ENCODE assay signal across 8 cellular contexts in the genomic region with DNA sequence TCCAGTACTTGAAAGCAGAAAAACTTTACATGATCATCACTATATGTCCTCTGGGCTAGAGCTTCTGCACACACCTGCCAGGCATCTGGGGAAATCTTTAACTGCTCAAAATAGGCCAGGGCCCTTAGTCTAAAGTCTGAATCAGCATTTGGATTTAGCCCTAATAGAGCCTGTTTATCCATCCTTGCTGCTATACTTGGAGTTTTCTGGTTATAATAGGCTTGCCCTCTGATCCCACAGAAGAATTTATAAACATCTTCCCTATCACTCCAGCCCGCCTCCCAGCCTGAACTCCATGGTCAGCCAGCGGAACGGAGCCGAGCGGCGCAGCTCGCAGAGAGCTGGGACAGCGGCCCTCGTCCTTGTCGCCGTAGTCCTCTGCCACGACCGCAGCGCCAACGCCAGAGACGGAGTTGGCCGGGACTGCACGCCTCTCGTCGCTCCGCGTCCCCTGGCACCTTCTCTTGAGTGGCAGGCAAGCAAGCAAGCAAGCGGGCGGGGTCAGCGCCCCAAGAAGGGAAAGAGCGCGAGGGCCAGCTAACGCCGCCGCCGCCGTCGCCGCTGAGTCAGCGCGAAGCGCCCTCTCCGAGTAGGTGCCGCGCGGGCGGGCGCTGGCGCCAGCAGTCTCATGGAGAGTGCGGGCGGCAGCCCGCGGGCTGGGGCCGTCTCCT. TPM values are rescaled to one million over a fixed set of nuclear protein-coding genes. Genes with fewer than 3 reads are reported as not detected.
DNase-seq lines count a peak whose midpoint lies in the region; TF ChIP-seq lines count a peak whose summit lies in the region.

No MANE protein-coding gene starts in this region.

- TF ChIP-seq POLR2A in ovary (IDR thresholded peaks at IDR 0.05): no peak
- TF ChIP-seq POLR2A in thyroid gland (IDR thresholded peaks at IDR 0.05): peak in 1 of 2 donors; percentile 73

- H3K4me1 ChIP-seq in BE2C (peaks cover 6% of the 10 kb centered on the region), HUES48 (ENCODE audit: control insufficient read depth, insufficient read depth, low read length) (no peaks in the 10 kb centered on the region), ovary (ENCODE audit: insufficient read depth) (no peaks in the 10 kb centered on the region), thyroid gland (peaks cover 0 to 23% of the 10 kb centered on the region in 2 donors)

- peak; percentile 92 for DNase-seq in BE2C
- peak; percentile 84 for DNase-seq in RKO (ENCODE audit: low spot score)
- peak; percentile 70 for DNase-seq in activated naive CD8-positive, alpha-beta T cell treated with anti-CD3 and anti-CD28 coated beads for 36 hours
- peak; percentile 93 for DNase-seq in cardiac septum (ENCODE audit: low spot score)
- peak; percentile 71 to 85 (median 79) for DNase-seq in ovary
- peak; percentile 97 to 98 for DNase-seq in thyroid gland
- no peak for DNase-seq in GM10266 (ENCODE audit: extremely low spot score)

- TF ChIP-seq EP300 in ovary (IDR thresholded peaks at IDR 0.05): no peak

- H3K4me3 ChIP-seq in BE2C (ENCODE audit: low read depth, low read length) (peak overlapping the region; percentile 60), HUES48 (ENCODE audit: low read depth, low read length) (peak overlapping the region; percentile 64), ovary (peak overlapping the region; percentile 64), thyroid gland (replicated peaks in 1 of 3) (peak overlapping the region in 1 of 3 donors; percentile 17)

- peaks cover 10% of the 10 kb centered on the region for H3K4me1 Mint-ChIP-seq in activated naive CD8-positive, alpha-beta T cell treated with anti-CD3 and anti-CD28 coated beads for 36 hours

- H3K9me3 Mint-ChIP-seq in activated naive CD8-positive, alpha-beta T cell treated with anti-CD3 and anti-CD28 coated beads for 36 hours: peaks cover 7% of the 10 kb centered on the region

- intact Hi-C loops in cardiac septum (cut with DNase I): no loop called here
- intact Hi-C loops in ovary (cut with DNase I): no loop called here
- intact Hi-C loops in thyroid gland (cut with DNase I): no loop called here

- no peak overlapping the region for H3K27ac Mint-ChIP-seq in activated naive CD8-positive, alpha-beta T cell treated with anti-CD3 and anti-CD28 coated beads for 36 hours

- H3K36me3 Mint-ChIP-seq in activated naive CD8-positive, alpha-beta T cell treated with anti-CD3 and anti-CD28 coated beads for 36 hours: no peaks in the 10 kb centered on the region

- H3K4me3 Mint-ChIP-seq in activated naive CD8-positive, alpha-beta T cell treated with anti-CD3 and anti-CD28 coated beads for 36 hours: peak overlapping the region; percentile 63

- peak overlapping the region; percentile 58; the same call in 1 of the 2 replicates for H3K9ac ChIP-seq in HUES48 (ENCODE audit: low read depth, low read length)

- H3K36me3 ChIP-seq in BE2C (no peaks in the 10 kb centered on the region), HUES48 (ENCODE audit: control insufficient read depth, insufficient read depth, low read length) (no peaks in the 10 kb centered on the region), ovary (no peaks in the 10 kb centered on the region), thyroid gland (no peaks in the 10 kb centered on the region)

- TF ChIP-seq CTCF in BE2C (IDR thresholded peaks at IDR 0.05; ENCODE audit: low read depth, low read length) (no peak), ovary (IDR thresholded peaks at IDR 0.05) (no peak), thyroid gland (IDR thresholded peaks at IDR 0.05) (peak in 3 of 6 experiments; percentile 16 to 43 (median 26)), GM10266 (IDR thresholded peaks at IDR 0.05; ENCODE audit: control insufficient read depth, insufficient read depth, low read depth, missing control alignments) (no peak)

- H3K27me3 ChIP-seq in BE2C: no peaks in the 10 kb centered on the region
- peaks cover 43% of the 10 kb centered on the region for H3K27me3 ChIP-seq in HUES48 (ENCODE audit: control insufficient read depth, insufficient read depth, low read length)
- H3K27me3 ChIP-seq in ovary: no peaks in the 10 kb centered on the region
- H3K27me3 ChIP-seq in thyroid gland: no peaks in the 10 kb centered on the region

- H3K9me3 ChIP-seq in BE2C (no peaks in the 10 kb centered on the region), HUES48 (ENCODE audit: control insufficient read depth, insufficient read depth, low read length) (no peaks in the 10 kb centered on the region; the same call in 1 of the 2 replicates), ovary (no peaks in the 10 kb centered on the region), thyroid gland (no peaks in the 10 kb centered on the region)

- peak overlapping the region; percentile 43 for H3K27ac ChIP-seq in HUES48 (ENCODE audit: low read depth, low read length)
- peak overlapping the region; percentile 54 to 81 for H3K27ac ChIP-seq in ovary
- H3K27ac ChIP-seq in thyroid gland: peak overlapping the region; percentile 48 to 82 (median 68)

- 0 to 1% (median 0%) methylated on average over 43 to 49 of the region's 49 CpGs for WGBS in ovary, 3 donors
- WGBS in thyroid gland, 2 donors: 1% methylated on average over 41 to 49 of the region's 49 CpGs

- peaks cover 33% of the 10 kb centered on the region for H3K27me3 Mint-ChIP-seq in activated naive CD8-positive, alpha-beta T cell treated with anti-CD3 and anti-CD28 coated beads for 36 hours

RNA-seq across cellular contexts. Expression of a gene that starts 25.4 kb away (rescaled TPM):
- polyA plus RNA-seq in BE2C (2012; ENCODE audit: insufficient read depth, insufficient read length, low read depth): not detected
- not detected for total RNA-seq in activated naive CD8-positive, alpha-beta T cell treated with anti-CD3 and anti-CD28 coated beads for 36 hours
- total RNA-seq in cardiac septum: 10.5 TPM
- 10 to 100 TPM in 6 of 7 donors, 1 to 10 TPM in 1; 7.3 to 37.6 (median 22.5) TPM for total RNA-seq in ovary
- 10 to 100 TPM in 1 of 2 donors, under 1 TPM in 1; 0.37 to 57.1 TPM for polyA plus RNA-seq in ovary
- total RNA-seq in thyroid gland: not detected

Comparison
In these comparisons a context has a peak if more than half of its experiments do, and no peak if none do; other contexts are left out.
1. RNA of a gene that starts 25.4 kb away (total RNA-seq): 7.3 to 37.6 TPM in ovary and 10.5 TPM in cardiac septum (single experiment); not detected in activated naive CD8-positive, alpha-beta T cell treated with anti-CD3 and anti-CD28 coated beads for 36 hours and not detected in thyroid gland; every median in the first group is over 4 times any median in the second.
2. Peak in every context shown above with its lines, with median percentiles within 50 percentile points of each other: H3K27ac ChIP-seq.